18 cellular contexts compared by ENCODE assay signal in genomic region chr2:262117-262516, GRCh38. TPM values are rescaled to one million over a fixed set of nuclear protein-coding genes. Genes with fewer than 3 reads are reported as not detected.
DNase-seq lines count a peak whose midpoint lies in the region; ATAC-seq, FAIRE-seq and TF ChIP-seq lines count a peak whose summit lies in the region.
"Had no signal": no experiment of that assay in that cellular context is flagged by ENCODE, and none has a peak within 500 bp of the region (broad histone marks: within the 10 kb centered on the region; RNA-seq: fewer than 3 reads in every experiment).

No MANE protein-coding gene starts in this region.

- POLR2A ChIA-PET in HepG2 (lab: Yijun Ruan, JAX): interaction anchor here (1.5 to 11.0 kb wide), 8 partner anchors 8 to 414 kb away, joined by 4 to 156 read pairs (median 10); partner anchors contain the start of genes ALKAL2 and TMEM18

- CTCF ChIA-PET in HepG2 (lab: Yijun Ruan, JAX; ENCODE audit: low intra/inter-chr PET ratio, low total read pairs): interaction anchor here (1.2 kb wide), 1 partner anchor 16 kb away, joined by 3 read pairs; no protein-coding TSS in a partner anchor

- H4K20me1 ChIP-seq in HepG2 (ENCODE audit: insufficient read depth, low read length): peaks cover 15% of the 10 kb centered on the region

- H3K4me1 ChIP-seq in HepG2 (ENCODE audit: insufficient read depth, low read length): peaks cover 75% of the 10 kb centered on the region
- peaks cover 0 to 25% (median 13%) of the 10 kb centered on the region in 4 donors for H3K4me1 ChIP-seq in right lobe of liver
- peaks cover 7 to 8% of the 10 kb centered on the region in 2 donors for H3K4me1 ChIP-seq in mucosa of rectum (ENCODE audit: control insufficient read depth in 2 of 2, insufficient read depth in 2 of 2, low read length in 2 of 2)
- H3K4me1 ChIP-seq in upper lobe of right lung: peaks cover 36% of the 10 kb centered on the region
- H3K4me1 ChIP-seq in gastrocnemius medialis: peaks cover 12 to 29% of the 10 kb centered on the region in 2 donors

- H3K27me3 ChIP-seq in HepG2 (ENCODE audit: control insufficient read depth in 1 of 2, insufficient read depth in 2 of 2, low read length in 2 of 2): peaks cover 0 to 5% of the 10 kb centered on the region in 2 experiments; a peak in 1 of 5 replicates
- no peaks in the 10 kb centered on the region for H3K27me3 ChIP-seq in right lobe of liver
- no peaks in the 10 kb centered on the region for H3K27me3 ChIP-seq in bronchial epithelial cell (ENCODE audit: control insufficient read depth, insufficient read depth, low read length)
- H3K27me3 ChIP-seq in mucosa of rectum (ENCODE audit: control insufficient read depth in 2 of 2, insufficient read depth in 2 of 2, low read length in 2 of 2): no peaks in the 10 kb centered on the region
- no peaks in the 10 kb centered on the region for H3K27me3 ChIP-seq in upper lobe of right lung
- H3K27me3 ChIP-seq in gastrocnemius medialis: no peaks in the 10 kb centered on the region
- H3K27me3 ChIP-seq: testis had no signal

- H3K36me3 ChIP-seq in HepG2 (replicated peaks in 1 of 2; ENCODE audit: control insufficient read depth in 1 of 2, insufficient read depth in 2 of 2, low read length in 2 of 2): no peaks in the 10 kb centered on the region
- no peaks in the 10 kb centered on the region for H3K36me3 ChIP-seq in right lobe of liver
- H3K36me3 ChIP-seq in bronchial epithelial cell (ENCODE audit: control insufficient read depth, insufficient read depth, low read length): peaks cover 3% of the 10 kb centered on the region
- peaks cover 0 to 2% of the 10 kb centered on the region in 2 donors for H3K36me3 ChIP-seq in mucosa of rectum (ENCODE audit: control insufficient read depth in 2 of 2, insufficient read depth in 2 of 2, low read length in 2 of 2)
- H3K36me3 ChIP-seq in upper lobe of right lung: no peaks in the 10 kb centered on the region
- H3K36me3 ChIP-seq in gastrocnemius medialis: peaks cover 0 to 6% of the 10 kb centered on the region in 2 donors

- intact Hi-C loops in HepG2 (cut with micrococcal nuclease; ENCODE audit: unreplicated experiment) (no loop called here), right lobe of liver (cut with DNase I) (no loop called here), upper lobe of right lung (cut with DNase I) (no loop called here), gastrocnemius medialis (cut with DNase I; ENCODE audit: low total_unique reads) (loop anchor here (5.0 kb wide), 1 partner anchor 415 kb away; the partner anchor contains the start of gene TMEM18)

- TF ChIP-seq RAD21 in HepG2 (CRISPR knock-in tag; IDR thresholded peaks at IDR 0.05): no peak

- peaks cover 5% of the 10 kb centered on the region; the same call in 1 of the 2 replicates for H3K9me3 ChIP-seq in HepG2 (ENCODE audit: low read length)
- H3K9me3 ChIP-seq in right lobe of liver: no peaks in the 10 kb centered on the region
- no peaks in the 10 kb centered on the region for H3K9me3 ChIP-seq in mucosa of rectum (ENCODE audit: control insufficient read depth in 2 of 2, low read length in 2 of 2)
- H3K9me3 ChIP-seq in upper lobe of right lung: no peaks in the 10 kb centered on the region
- H3K9me3 ChIP-seq in gastrocnemius medialis: no peaks in the 10 kb centered on the region
- H3K9me3 ChIP-seq: testis had no signal

- H2AFZ ChIP-seq in HepG2 (ENCODE audit: low read length): no peak overlapping the region

- H3K9ac ChIP-seq in HepG2 (ENCODE audit: insufficient read depth, low read depth, low read length) (peak overlapping the region; percentile 61), mucosa of rectum (ENCODE audit: low read depth in 1 of 2, low read length in 2 of 2) (peak overlapping the region in 1 of 2 donors; percentile 18)

- TF ChIP-seq CTCF in HepG2 (CRISPR knock-in tag; IDR thresholded peaks at IDR 0.05) (0 out of 2 replicates have a peak, but pooled peaks have one; percentile 17), right lobe of liver (IDR thresholded peaks at IDR 0.05) (no peak), bronchial epithelial cell (IDR thresholded peaks at IDR 0.05; ENCODE audit: insufficient read depth, low read length, severe bottlenecking) (no peak), upper lobe of right lung (IDR thresholded peaks at IDR 0.05) (no peak), gastrocnemius medialis (IDR thresholded peaks at IDR 0.05 in 4 of 5, conservative IDR thresholded peaks at IDR 0.05 in 1 of 5) (no peak)

- peak; percentile 12 for FAIRE-seq in HepG2 (lab: Jason Lieb, UNC)
- no peak for FAIRE-seq in bronchial epithelial cell (lab: Jason Lieb, UNC)
- FAIRE-seq in GM19239 (lab: Jason Lieb, UNC): no peak
- FAIRE-seq: TTC549 had no signal

- peaks cover 29% of the 10 kb centered on the region for H3K79me2 ChIP-seq in HepG2 (ENCODE audit: insufficient read depth, low read length)

- TF ChIP-seq POLR2A in HepG2 (IDR thresholded peaks at IDR 0.05; ENCODE audit: insufficient read depth in 1 of 2, low read depth in 2 of 2, low read length in 2 of 2) (peak in 1 of 2 experiments; percentile 46; a peak in 2 of 4 replicates), right lobe of liver (IDR thresholded peaks at IDR 0.05) (no peak), gastrocnemius medialis (IDR thresholded peaks at IDR 0.05) (no peak)

- BruUV-seq in HepG2 (replicated peaks; lab: Mats Ljungman, UMichigan): no TSS peak

- in situ Hi-C loops in HepG2 (cut with HindIII; ENCODE audit: extremely low pct_ligation_motif_present, low pct_unique_long_range_greater_than_20kb) (no loop called here), gastrocnemius medialis (cut with MboI; ENCODE audit: low sequenced_read_pairs in 4 of 4) (no loop called here)

- DNase-seq in HepG2 (ENCODE audit: low spot score) (peak; percentile 74), right lobe of liver (no peak), bronchial epithelial cell (ENCODE audit: low read depth) (peak; percentile 31), upper lobe of right lung (no peak), GM19239 (ENCODE audit: insufficient read length, low spot score) (no peak), gastrocnemius medialis (no peak), NCI-H2107 treated with DMSO at 0.1 percent for 48 hours (lab: John Stamatoyannopoulos, UW; ENCODE audit: unreplicated experiment) (no peak)
- DNase-seq: DMS 273 treated with DMSO at 0.1 percent for 48 hours, H7, NCI-H2029 treated with DMSO at 0.1 percent for 48 hours, posterior cingulate gyrus, testis had no signal

- TF ChIP-seq EP300 in HepG2 (IDR thresholded peaks at IDR 0.05; ENCODE audit: low read depth in 2 of 2, low read length in 2 of 2) (peak in 1 of 2 experiments; percentile 54; a peak in 1 of 4 replicates), HepG2 (CRISPR knock-in tag; IDR thresholded peaks at IDR 0.05; ENCODE audit: borderline replicate concordance) (no peak)

- WGBS in HepG2 (ENCODE audit: low lambda C conversion rate): 2% methylated on average over 3 of the region's 3 CpGs
- 54% methylated on average over 3 of the region's 3 CpGs for WGBS in right lobe of liver (ENCODE audit: insufficient coverage, low coverage, low lambda C conversion rate, missing lambda C conversion rate)

- H3K4me2 ChIP-seq in HepG2 (ENCODE audit: low read depth, low read length): peak overlapping the region; percentile 98

- ATAC-seq in HepG2 (0 out of 3 replicates have a peak, but pooled peaks have one; percentile 2), right lobe of liver (no peak), upper lobe of right lung (no peak), gastrocnemius medialis (no peak)
- ATAC-seq: activated naive CD4-positive, alpha-beta T cell treated with anti-CD3 and anti-CD28 coated beads, Interleukin-2, amount 50 U/mL, for 72 hours had no signal

- peak overlapping the region; percentile 84 for H3K27ac ChIP-seq in HepG2 (ENCODE audit: extremely low read length, insufficient read depth, low read length)
- H3K27ac ChIP-seq in right lobe of liver: peak overlapping the region in 1 of 3 donors; percentile 85
- H3K27ac ChIP-seq in mucosa of rectum (ENCODE audit: low read depth in 2 of 2, low read length in 2 of 2): peak overlapping the region; percentile 2 to 21
- H3K27ac ChIP-seq in upper lobe of right lung: peak overlapping the region; percentile 83
- no peak overlapping the region for H3K27ac ChIP-seq in gastrocnemius medialis
- H3K27ac ChIP-seq: testis had no signal

- H3K4me3 ChIP-seq in HepG2 (replicated peaks in 1 of 3; ENCODE audit: insufficient read depth in 1 of 3, low read depth in 2 of 3, low read length in 3 of 3) (peak overlapping the region; percentile 9 to 99 (median 22); a peak in 5 of 6 replicates), right lobe of liver (no peak overlapping the region), bronchial epithelial cell (ENCODE audit: low read depth, low read length) (no peak overlapping the region), mucosa of rectum (ENCODE audit: low read length in 2 of 2) (no peak overlapping the region), upper lobe of right lung (peak overlapping the region; percentile 20), gastrocnemius medialis (no peak overlapping the region)

RNA-seq across cellular contexts. Expression of gene SH3YL1, which starts 1.7 kb away (rescaled TPM):
- total RNA-seq in HepG2 (2016; rRNA removed; fragmentation: Illumina TruSeq; extraction: Trizol) (8.8 and 13.0 TPM in 2 replicates), right lobe of liver (10 to 100 TPM in 2 of 6 experiments, 1 to 10 TPM in 4; 5.9 to 23.0 (median 8.7) TPM), bronchial epithelial cell (88.8 and 104 TPM in 2 replicates), upper lobe of right lung (48.3 TPM), gastrocnemius medialis (10 to 100 TPM in 1 of 4 donors, 1 to 10 TPM in 3; 6.2 to 16.1 (median 8.5) TPM)
- 4.1 and 4.9 TPM in 2 replicates for total RNA-seq in HepG2 (2016; cell fraction: cytosol; rRNA removed; fragmentation: Illumina TruSeq; extraction: Trizol; ENCODE audit: low read depth)
- 8.7 and 10.6 TPM in 2 replicates for total RNA-seq in HepG2 (2016; cell fraction: insoluble cytoplasmic fraction; rRNA removed; fragmentation: Illumina TruSeq; extraction: Trizol)
- 6.5 and 8.7 TPM in 2 replicates for total RNA-seq in HepG2 (2016; cell fraction: membrane; rRNA removed; fragmentation: Illumina TruSeq; extraction: Trizol)
- 19.0 and 22.6 TPM in 2 replicates for total RNA-seq in HepG2 (2016; cell fraction: nucleus; rRNA removed; fragmentation: Illumina TruSeq; extraction: Trizol)
- polyA plus RNA-seq in HepG2 (2011; rRNA removed): 38.1 and 48.2 TPM in 2 replicates
- polyA plus RNA-seq in HepG2 (2011; cell fraction: cytosol; rRNA removed): 22.1 and 28.8 TPM in 2 replicates
- 105 and 110 TPM in 2 replicates for polyA plus RNA-seq in HepG2 (2011; cell fraction: nucleus; rRNA removed)
- polyA plus RNA-seq in HepG2 (2012): 34.7 and 61.3 TPM in 2 replicates
- 3.9 and 4.4 TPM in 2 replicates for polyA plus RNA-seq in HepG2 (2016; cell fraction: cytosol; fragmentation: Illumina TruSeq; extraction: Trizol; ENCODE audit: low read depth)
- 12.2 TPM in 2 replicates for polyA plus RNA-seq in HepG2 (2016; cell fraction: insoluble cytoplasmic fraction; fragmentation: Illumina TruSeq; extraction: Trizol; ENCODE audit: low read depth)
- polyA plus RNA-seq in HepG2 (2016; cell fraction: membrane; fragmentation: Illumina TruSeq; extraction: Trizol; ENCODE audit: low read depth): 6.9 and 8.4 TPM in 2 replicates
- polyA plus RNA-seq in HepG2 (2016; cell fraction: nucleus; fragmentation: Illumina TruSeq; extraction: Trizol; ENCODE audit: insufficient read depth, low read depth): 34.5 and 42.6 TPM in 2 replicates
- 8.2 and 18.1 TPM in 2 replicates for polyA minus RNA-seq in HepG2 (2011; rRNA and poly(A)+ RNA removed; ENCODE audit: low replicate concordance)
- 10.2 and 13.8 TPM in 2 replicates for polyA minus RNA-seq in HepG2 (2011; cell fraction: cytosol; rRNA and poly(A)+ RNA removed)
- 143 and 147 TPM in 2 replicates for polyA minus RNA-seq in HepG2 (2011; cell fraction: nucleus; rRNA and poly(A)+ RNA removed)

RNA-seq across cellular contexts. Expression of gene ACP1, which starts 2.6 kb away (rescaled TPM):
- 246 and 290 TPM in 2 replicates for total RNA-seq in HepG2 (2016; rRNA removed; fragmentation: Illumina TruSeq; extraction: Trizol)
- 198 and 234 TPM in 2 replicates for total RNA-seq in HepG2 (2016; cell fraction: cytosol; rRNA removed; fragmentation: Illumina TruSeq; extraction: Trizol; ENCODE audit: low read depth)
- 252 and 306 TPM in 2 replicates for total RNA-seq in HepG2 (2016; cell fraction: insoluble cytoplasmic fraction; rRNA removed; fragmentation: Illumina TruSeq; extraction: Trizol)
- 319 and 324 TPM in 2 replicates for total RNA-seq in HepG2 (2016; cell fraction: membrane; rRNA removed; fragmentation: Illumina TruSeq; extraction: Trizol)
- total RNA-seq in HepG2 (2016; cell fraction: nucleus; rRNA removed; fragmentation: Illumina TruSeq; extraction: Trizol): 159 and 173 TPM in 2 replicates
- 280 and 348 TPM in 2 replicates for polyA plus RNA-seq in HepG2 (2011; rRNA removed)
- polyA plus RNA-seq in HepG2 (2011; cell fraction: cytosol; rRNA removed): 192 and 226 TPM in 2 replicates
- 139 and 154 TPM in 2 replicates for polyA plus RNA-seq in HepG2 (2011; cell fraction: nucleus; rRNA removed)
- polyA plus RNA-seq in HepG2 (2012): 301 and 382 TPM in 2 replicates
- 328 and 393 TPM in 2 replicates for polyA plus RNA-seq in HepG2 (2016; cell fraction: cytosol; fragmentation: Illumina TruSeq; extraction: Trizol; ENCODE audit: low read depth)
- 381 and 406 TPM in 2 replicates for polyA plus RNA-seq in HepG2 (2016; cell fraction: insoluble cytoplasmic fraction; fragmentation: Illumina TruSeq; extraction: Trizol; ENCODE audit: low read depth)
- 353 and 372 TPM in 2 replicates for polyA plus RNA-seq in HepG2 (2016; cell fraction: membrane; fragmentation: Illumina TruSeq; extraction: Trizol; ENCODE audit: low read depth)
- polyA plus RNA-seq in HepG2 (2016; cell fraction: nucleus; fragmentation: Illumina TruSeq; extraction: Trizol; ENCODE audit: insufficient read depth, low read depth): 287 and 295 TPM in 2 replicates
- polyA minus RNA-seq in HepG2 (2011; rRNA and poly(A)+ RNA removed; ENCODE audit: low replicate concordance): 137 and 198 TPM in 2 replicates
- polyA minus RNA-seq in HepG2 (2011; cell fraction: cytosol; rRNA and poly(A)+ RNA removed): 154 and 160 TPM in 2 replicates
- polyA minus RNA-seq in HepG2 (2011; cell fraction: nucleus; rRNA and poly(A)+ RNA removed): 316 and 328 TPM in 2 replicates
- 10 to 100 TPM; 52.1 to 72.1 (median 60.3) TPM for total RNA-seq in right lobe of liver
- total RNA-seq in bronchial epithelial cell: 106 and 111 TPM in 2 replicates
- total RNA-seq in upper lobe of right lung: 68.4 TPM
- total RNA-seq in gastrocnemius medialis: 10 to 100 TPM; 69.7 to 91.3 (median 81.9) TPM

RNA-seq across cellular contexts. Expression of gene ALKAL2, which starts 25.8 kb away (rescaled TPM):
- total RNA-seq in HepG2 (2016; rRNA removed; fragmentation: Illumina TruSeq; extraction: Trizol) (0.22 TPM in 1 of 2 replicates, not detected in the other), right lobe of liver (1 to 10 TPM in 4 of 6 experiments, under 1 TPM in 2; 0.49 to 2.9 (median 1.0) TPM), bronchial epithelial cell (not detected in 2 replicates), upper lobe of right lung (18.7 TPM), gastrocnemius medialis (not detected)
- total RNA-seq in HepG2 (2016; cell fraction: cytosol; rRNA removed; fragmentation: Illumina TruSeq; extraction: Trizol; ENCODE audit: low read depth): not detected in 2 replicates
- 0.22 TPM in 1 of 2 replicates, not detected in the other for total RNA-seq in HepG2 (2016; cell fraction: insoluble cytoplasmic fraction; rRNA removed; fragmentation: Illumina TruSeq; extraction: Trizol)
- total RNA-seq in HepG2 (2016; cell fraction: membrane; rRNA removed; fragmentation: Illumina TruSeq; extraction: Trizol): 0.77 and 0.93 TPM in 2 replicates
- total RNA-seq in HepG2 (2016; cell fraction: nucleus; rRNA removed; fragmentation: Illumina TruSeq; extraction: Trizol): not detected in 2 replicates
- polyA plus RNA-seq in HepG2 (2011; rRNA removed): 1.7 and 2.9 TPM in 2 replicates
- polyA plus RNA-seq in HepG2 (2011; cell fraction: cytosol; rRNA removed): 0.89 and 1.5 TPM in 2 replicates
- polyA plus RNA-seq in HepG2 (2011; cell fraction: nucleus; rRNA removed): 0.82 and 1.1 TPM in 2 replicates
- polyA plus RNA-seq in HepG2 (2012): 1.5 and 2.3 TPM in 2 replicates
- 0.12 and 0.19 TPM in 2 replicates for polyA plus RNA-seq in HepG2 (2016; cell fraction: cytosol; fragmentation: Illumina TruSeq; extraction: Trizol; ENCODE audit: low read depth)
- polyA plus RNA-seq in HepG2 (2016; cell fraction: insoluble cytoplasmic fraction; fragmentation: Illumina TruSeq; extraction: Trizol; ENCODE audit: low read depth): 0.35 TPM in 1 of 2 replicates, not detected in the other
- 0.22 and 0.45 TPM in 2 replicates for polyA plus RNA-seq in HepG2 (2016; cell fraction: membrane; fragmentation: Illumina TruSeq; extraction: Trizol; ENCODE audit: low read depth)
- polyA plus RNA-seq in HepG2 (2016; cell fraction: nucleus; fragmentation: Illumina TruSeq; extraction: Trizol; ENCODE audit: insufficient read depth, low read depth): 0.72 and 1.0 TPM in 2 replicates
- polyA minus RNA-seq in HepG2 (2011; rRNA and poly(A)+ RNA removed; ENCODE audit: low replicate concordance): not detected in 2 replicates
- 0.59 TPM in 1 of 2 replicates, not detected in the other for polyA minus RNA-seq in HepG2 (2011; cell fraction: cytosol; rRNA and poly(A)+ RNA removed)
- 1.4 and 1.5 TPM in 2 replicates for polyA minus RNA-seq in HepG2 (2011; cell fraction: nucleus; rRNA and poly(A)+ RNA removed)
- total RNA-seq: activated CD8-positive, alpha-beta memory T cell treated with anti-CD3 and anti-CD28 coated beads for 36 hours; lung microvascular endothelial cell had no signal
- polyA plus RNA-seq: AG04450 had no signal

Comparison
In these comparisons a context has a peak if more than half of its experiments do, and no peak if none do; other contexts are left out.
1. DNase-seq: peak in HepG2 (single experiment) and bronchial epithelial cell (single experiment); none in right lobe of liver (0 of 3), upper lobe of right lung (single experiment), GM19239 (single experiment), gastrocnemius medialis (0 of 2) and NCI-H2107 treated with DMSO at 0.1 percent for 48 hours (single experiment).
2. H3K4me3 ChIP-seq: peak in HepG2 (3 of 3) and upper lobe of right lung (single experiment); none in right lobe of liver (0 of 3), bronchial epithelial cell (single experiment), mucosa of rectum (0 of 2) and gastrocnemius medialis (0 of 4).
3. H3K27ac ChIP-seq: peak in HepG2 (single experiment), mucosa of rectum (2 of 2) and upper lobe of right lung (single experiment); none in gastrocnemius medialis (0 of 4).